26 cellular contexts compared by ENCODE assay signal in genomic region chr5:142396436-142396835, GRCh38.
"Had no signal": no experiment of that assay in that cellular context is flagged by ENCODE, and none has a peak within 500 bp of the region (broad histone marks: within the 10 kb centered on the region; RNA-seq: fewer than 3 reads in every experiment).

No MANE protein-coding gene starts in this region.

- H3K9me3 ChIP-seq: adrenal gland had no signal

- H3K4me3 ChIP-seq: adrenal gland, body of pancreas had no signal

- H3K27me3 ChIP-seq: adrenal gland, body of pancreas had no signal

- H3K4me1 ChIP-seq: adrenal gland, body of pancreas had no signal

- H3K27ac ChIP-seq: adrenal gland, body of pancreas had no signal

- DNase-seq: activated CD4-positive, alpha-beta memory T cell treated with anti-CD3 and anti-CD28 coated beads, Interleukin-2, amount 10 ng/mL, durations not matched to agents 7 days and 5 days; activated CD4-positive, alpha-beta T cell treated with anti-CD3 and anti-CD28 coated beads for 1 hour; activated CD4-positive, alpha-beta T cell treated with anti-CD3 and anti-CD28 coated beads for 4 hours; activated CD4-positive, alpha-beta T cell treated with anti-CD3 and anti-CD28 coated beads, Interleukin-2, amount 10 ng/mL, durations not matched to agents 7 days and 5 days; activated CD4-positive, alpha-beta T cell treated with anti-CD3 and anti-CD28 coated beads, Interleukin-2, amount 50 U/mL, for 4 hours; activated CD8-positive, alpha-beta memory T cell treated with anti-CD3 and anti-CD28 coated beads for 24 hours; activated gamma-delta T cell; activated naive CD4-positive, alpha-beta T cell; activated naive CD4-positive, alpha-beta T cell treated with anti-CD3 and anti-CD28 coated beads, Interleukin-2, amount 50 U/mL, for 16 hours; activated naive CD8-positive, alpha-beta T cell treated with anti-CD3 and anti-CD28 coated beads for 36 hours; activated naive CD8-positive, alpha-beta T cell treated with anti-CD3 and anti-CD28 coated beads, Interleukin-2, amount 50 U/mL, for 24 hours; activated T-cell treated with anti-CD3 and anti-CD28 coated beads, Interleukin-2, amount 50 U/mL, for 72 hours; adrenal gland; amygdala; aorta; body of pancreas; caudate nucleus; effector CD8-positive, alpha-beta T cell; foreskin fibroblast; head of caudate nucleus; T-helper 2 cell had no signal

- FAIRE-seq: colon, endometrium, frontal cortex had no signal

- ATAC-seq: activated naive CD8-positive, alpha-beta T cell treated with anti-CD3 and anti-CD28 coated beads, Interleukin-2, amount 50 U/mL, for 24 hours; activated T-cell treated with anti-CD3 and anti-CD28 coated beads, Interleukin-2, amount 50 U/mL, for 72 hours; body of pancreas; esophagus mucosa; WTC11 had no signal

- H3K36me3 ChIP-seq: adrenal gland had no signal
